In genomic region chr15:82646250-82647044, GRCh38 we compare ENCODE assay signal across 8 cellular contexts. TPM values are rescaled to one million over a fixed set of nuclear protein-coding genes. Genes with fewer than 3 reads are reported as not detected.
DNase-seq lines count a peak whose midpoint lies in the region; ATAC-seq and TF ChIP-seq lines count a peak whose summit lies in the region.

No MANE protein-coding gene starts in this region.

- BruUV-seq in MCF 10A (replicated peaks; lab: Mats Ljungman, UMichigan) = no TSS peak

- no peak for TF ChIP-seq POLR2A in breast epithelium (IDR thresholded peaks at IDR 0.05)

- H3K4me1 ChIP-seq in breast epithelium (no peaks in the 10 kb centered on the region), upper lobe of right lung (peaks cover 11% of the 10 kb centered on the region), Karpas-422 (ENCODE audit: low read length) (peaks cover 27% of the 10 kb centered on the region)

- H3K27ac Mint-ChIP-seq in MCF 10A (ENCODE audit: low read depth, unreplicated experiment) = no peak overlapping the region
- no peak overlapping the region for H3K27ac Mint-ChIP-seq in activated naive CD8-positive, alpha-beta T cell treated with anti-CD3 and anti-CD28 coated beads, Interleukin-2, amount 50 U/mL, for 24 hours

- H3K9me3 Mint-ChIP-seq in MCF 10A (ENCODE audit: unreplicated experiment) = no peaks in the 10 kb centered on the region
- H3K9me3 Mint-ChIP-seq in activated naive CD8-positive, alpha-beta T cell treated with anti-CD3 and anti-CD28 coated beads, Interleukin-2, amount 50 U/mL, for 24 hours = no peaks in the 10 kb centered on the region

- peaks cover 44% of the 10 kb centered on the region for H3K27me3 Mint-ChIP-seq in MCF 10A (ENCODE audit: insufficient read depth, unreplicated experiment)
- H3K27me3 Mint-ChIP-seq in activated naive CD8-positive, alpha-beta T cell treated with anti-CD3 and anti-CD28 coated beads, Interleukin-2, amount 50 U/mL, for 24 hours = peaks cover 37% of the 10 kb centered on the region

- H3K9me3 ChIP-seq in breast epithelium (no peaks in the 10 kb centered on the region), upper lobe of right lung (no peaks in the 10 kb centered on the region), Karpas-422 (ENCODE audit: low read length) (no peaks in the 10 kb centered on the region)

- POLR2A ChIA-PET in MCF 10A (lab: Yijun Ruan, JAX) = no interaction called here

- H3K27me3 ChIP-seq in breast epithelium (peaks cover 3 to 47% of the 10 kb centered on the region in 2 donors), upper lobe of right lung (peaks cover 52% of the 10 kb centered on the region), Karpas-422 (ENCODE audit: low read length) (no peaks in the 10 kb centered on the region; the same call in 1 of the 2 replicates)

- H3K9ac ChIP-seq in Karpas-422 (ENCODE audit: low read length) = no peak overlapping the region

- TF ChIP-seq CTCF in breast epithelium (IDR thresholded peaks at IDR 0.05) = no peak
- no peak for TF ChIP-seq CTCF in MCF 10A (IDR thresholded peaks at IDR 0.05; ENCODE audit: unreplicated experiment)
- TF ChIP-seq CTCF in upper lobe of right lung (IDR thresholded peaks at IDR 0.05) = no peak

- no peaks in the 10 kb centered on the region for H4K20me1 ChIP-seq in Karpas-422 (ENCODE audit: insufficient read depth, low read depth, low read length)

- peak overlapping the region; percentile 54 to 74 (median 56) for H3K4me3 ChIP-seq in breast epithelium
- peak overlapping the region; percentile 53 for H3K4me3 ChIP-seq in upper lobe of right lung
- no peak overlapping the region for H3K4me3 ChIP-seq in Karpas-422 (ENCODE audit: low read length)

- H3K4me2 ChIP-seq in Karpas-422 (ENCODE audit: low read depth, low read length, poor library complexity, severe bottlenecking) = no peak overlapping the region

- ATAC-seq in activated naive CD8-positive, alpha-beta T cell treated with anti-CD3 and anti-CD28 coated beads, Interleukin-2, amount 50 U/mL, for 24 hours = no peak
- peak; percentile 7 for ATAC-seq in upper lobe of right lung

- H2AFZ ChIP-seq in Karpas-422 (ENCODE audit: low read length) = no peak overlapping the region

- H3K36me3 Mint-ChIP-seq in MCF 10A (ENCODE audit: insufficient read depth, unreplicated experiment) = no peaks in the 10 kb centered on the region
- no peaks in the 10 kb centered on the region for H3K36me3 Mint-ChIP-seq in activated naive CD8-positive, alpha-beta T cell treated with anti-CD3 and anti-CD28 coated beads, Interleukin-2, amount 50 U/mL, for 24 hours (ENCODE audit: low read depth)

- no peak overlapping the region for H3K4me3 Mint-ChIP-seq in MCF 10A (ENCODE audit: unreplicated experiment)
- peak overlapping the region; percentile 14 for H3K4me3 Mint-ChIP-seq in activated naive CD8-positive, alpha-beta T cell treated with anti-CD3 and anti-CD28 coated beads, Interleukin-2, amount 50 U/mL, for 24 hours

- intact Hi-C loops in breast epithelium (cut with DNase I; ENCODE audit: low total_unique reads) (no loop called here), MCF 10A (cut with micrococcal nuclease) (no loop called here), upper lobe of right lung (cut with DNase I) (no loop called here)

- DNase-seq in breast epithelium (ENCODE audit: low spot score in 2 of 2) (no peak), MCF 10A (ENCODE audit: unreplicated experiment) (no peak), medulla oblongata (ENCODE audit: extremely low spot score) (peak; percentile 36), upper lobe of right lung (no peak), HT-29 (ENCODE audit: low spot score) (no peak), Karpas-422 (no peak), SIG-M5 treated with dmso at 0.1 percent for 504 hours (lab: John Stamatoyannopoulos, UW; ENCODE audit: unreplicated experiment) (no peak)
- DNase-seq in activated naive CD8-positive, alpha-beta T cell treated with anti-CD3 and anti-CD28 coated beads, Interleukin-2, amount 50 U/mL, for 24 hours = peak; percentile 21

- H3K27ac ChIP-seq in breast epithelium (no peak overlapping the region), upper lobe of right lung (no peak overlapping the region), Karpas-422 (ENCODE audit: low read length) (no peak overlapping the region)

- CTCF ChIA-PET in MCF 10A (lab: Yijun Ruan, JAX) = no interaction called here

- H3K36me3 ChIP-seq in breast epithelium (no peaks in the 10 kb centered on the region), upper lobe of right lung (no peaks in the 10 kb centered on the region), Karpas-422 (ENCODE audit: insufficient read depth, low read length) (no peaks in the 10 kb centered on the region)

- H3K79me2 ChIP-seq in Karpas-422 (ENCODE audit: low read length) = no peaks in the 10 kb centered on the region

- H3K4me1 Mint-ChIP-seq in MCF 10A (ENCODE audit: insufficient read depth, unreplicated experiment) = no peaks in the 10 kb centered on the region
- peaks cover 13% of the 10 kb centered on the region for H3K4me1 Mint-ChIP-seq in activated naive CD8-positive, alpha-beta T cell treated with anti-CD3 and anti-CD28 coated beads, Interleukin-2, amount 50 U/mL, for 24 hours

- H3K9me2 ChIP-seq in Karpas-422 (replicated peaks; ENCODE audit: insufficient read depth, low read length) = no peaks in the 10 kb centered on the region

RNA-seq across cellular contexts. Expression of gene CPEB1, which starts 0.7 kb away (rescaled TPM):
- total RNA-seq in breast epithelium (1 to 10 TPM; 2.2 to 6.9 (median 4.6) TPM), MCF 10A (2022) (not detected in 2 replicates), upper lobe of right lung (2.5 TPM)
- not detected in 2 replicates for total RNA-seq in HT-29 (2014; rRNA removed; shearing (Covaris generic))
- not detected in 2 replicates for total RNA-seq in Karpas-422 (2014; rRNA removed; shearing (Covaris generic); ENCODE audit: low replicate concordance)

Comparison
In these comparisons a context has a peak if more than half of its experiments do, and no peak if none do; other contexts are left out.
1. DNase-seq: peak in activated naive CD8-positive, alpha-beta T cell treated with anti-CD3 and anti-CD28 coated beads, Interleukin-2, amount 50 U/mL, for 24 hours (single experiment) and medulla oblongata (single experiment); none in breast epithelium (0 of 2), MCF 10A (single experiment), upper lobe of right lung (single experiment), HT-29 (single experiment), Karpas-422 (single experiment) and SIG-M5 treated with dmso at 0.1 percent for 504 hours (single experiment).